Comparison of ENCODE assay signal across 2 cellular contexts in the genomic region with DNA sequence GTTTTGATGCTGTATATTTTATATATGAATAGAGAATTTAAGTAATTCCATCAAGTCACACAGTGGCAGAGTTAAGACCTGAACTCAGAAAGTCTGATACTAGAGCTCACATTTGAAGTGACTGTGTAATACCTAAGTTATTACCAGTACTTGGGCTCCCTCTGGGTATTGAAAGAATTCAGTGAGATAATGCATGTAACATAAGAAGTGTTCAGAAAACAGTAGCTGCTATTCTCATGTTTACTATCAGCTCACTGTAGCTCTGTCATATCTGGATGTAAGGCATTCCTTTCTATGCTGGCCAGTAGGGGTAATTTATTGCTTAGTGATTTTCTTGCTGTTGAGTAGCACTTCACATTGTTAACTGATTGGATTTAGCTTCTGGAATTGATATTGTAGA.
TF ChIP-seq lines count a peak whose summit lies in the region.

No MANE protein-coding gene starts in this region.

TF ChIP-seq in A549, 52 proteins besides CTCF, POLR2A, EP300 and RAD21 (continued from another document):
- TF ChIP-seq, protein P1, sequence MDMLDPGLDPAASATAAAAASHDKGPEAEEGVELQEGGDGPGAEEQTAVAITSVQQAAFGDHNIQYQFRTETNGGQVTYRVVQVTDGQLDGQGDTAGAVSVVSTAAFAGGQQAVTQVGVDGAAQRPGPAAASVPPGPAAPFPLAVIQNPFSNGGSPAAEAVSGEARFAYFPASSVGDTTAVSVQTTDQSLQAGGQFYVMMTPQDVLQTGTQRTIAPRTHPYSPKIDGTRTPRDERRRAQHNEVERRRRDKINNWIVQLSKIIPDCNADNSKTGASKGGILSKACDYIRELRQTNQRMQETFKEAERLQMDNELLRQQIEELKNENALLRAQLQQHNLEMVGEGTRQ (IDR thresholded peaks at IDR 0.05), result no peak
- TF ChIP-seq HOXB13 (CRISPR knock-in tag; IDR thresholded peaks at IDR 0.05; ENCODE audit: low read depth), result no peak
- no peak for TF ChIP-seq EHMT2 (IDR thresholded peaks at IDR 0.05; ENCODE audit: low read depth)
- no peak for TF ChIP-seq FOSL2 (IDR thresholded peaks at IDR 0.05)
- TF ChIP-seq FOSL2 (CRISPR knock-in tag; IDR thresholded peaks at IDR 0.05), result no peak
- no peak for TF ChIP-seq ZNF302 (CRISPR knock-in tag; IDR thresholded peaks at IDR 0.05)
- no peak for TF ChIP-seq RFX5 (IDR thresholded peaks at IDR 0.05)
- TF ChIP-seq SREBF2 (IDR thresholded peaks at IDR 0.05), result no peak
- TF ChIP-seq RCOR1 (IDR thresholded peaks at IDR 0.05; ENCODE audit: low read depth, low read length), result no peak
- TF ChIP-seq EHF (CRISPR knock-in tag; IDR thresholded peaks at IDR 0.05), result no peak
- no peak for TF ChIP-seq RARB (CRISPR knock-in tag; IDR thresholded peaks at IDR 0.05)
- TF ChIP-seq FOXS1 (CRISPR knock-in tag; IDR thresholded peaks at IDR 0.05), result no peak
- TF ChIP-seq, protein P2, sequence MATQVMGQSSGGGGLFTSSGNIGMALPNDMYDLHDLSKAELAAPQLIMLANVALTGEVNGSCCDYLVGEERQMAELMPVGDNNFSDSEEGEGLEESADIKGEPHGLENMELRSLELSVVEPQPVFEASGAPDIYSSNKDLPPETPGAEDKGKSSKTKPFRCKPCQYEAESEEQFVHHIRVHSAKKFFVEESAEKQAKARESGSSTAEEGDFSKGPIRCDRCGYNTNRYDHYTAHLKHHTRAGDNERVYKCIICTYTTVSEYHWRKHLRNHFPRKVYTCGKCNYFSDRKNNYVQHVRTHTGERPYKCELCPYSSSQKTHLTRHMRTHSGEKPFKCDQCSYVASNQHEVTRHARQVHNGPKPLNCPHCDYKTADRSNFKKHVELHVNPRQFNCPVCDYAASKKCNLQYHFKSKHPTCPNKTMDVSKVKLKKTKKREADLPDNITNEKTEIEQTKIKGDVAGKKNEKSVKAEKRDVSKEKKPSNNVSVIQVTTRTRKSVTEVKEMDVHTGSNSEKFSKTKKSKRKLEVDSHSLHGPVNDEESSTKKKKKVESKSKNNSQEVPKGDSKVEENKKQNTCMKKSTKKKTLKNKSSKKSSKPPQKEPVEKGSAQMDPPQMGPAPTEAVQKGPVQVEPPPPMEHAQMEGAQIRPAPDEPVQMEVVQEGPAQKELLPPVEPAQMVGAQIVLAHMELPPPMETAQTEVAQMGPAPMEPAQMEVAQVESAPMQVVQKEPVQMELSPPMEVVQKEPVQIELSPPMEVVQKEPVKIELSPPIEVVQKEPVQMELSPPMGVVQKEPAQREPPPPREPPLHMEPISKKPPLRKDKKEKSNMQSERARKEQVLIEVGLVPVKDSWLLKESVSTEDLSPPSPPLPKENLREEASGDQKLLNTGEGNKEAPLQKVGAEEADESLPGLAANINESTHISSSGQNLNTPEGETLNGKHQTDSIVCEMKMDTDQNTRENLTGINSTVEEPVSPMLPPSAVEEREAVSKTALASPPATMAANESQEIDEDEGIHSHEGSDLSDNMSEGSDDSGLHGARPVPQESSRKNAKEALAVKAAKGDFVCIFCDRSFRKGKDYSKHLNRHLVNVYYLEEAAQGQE (IDR thresholded peaks at IDR 0.05), result no peak
- TF ChIP-seq, protein P3, sequence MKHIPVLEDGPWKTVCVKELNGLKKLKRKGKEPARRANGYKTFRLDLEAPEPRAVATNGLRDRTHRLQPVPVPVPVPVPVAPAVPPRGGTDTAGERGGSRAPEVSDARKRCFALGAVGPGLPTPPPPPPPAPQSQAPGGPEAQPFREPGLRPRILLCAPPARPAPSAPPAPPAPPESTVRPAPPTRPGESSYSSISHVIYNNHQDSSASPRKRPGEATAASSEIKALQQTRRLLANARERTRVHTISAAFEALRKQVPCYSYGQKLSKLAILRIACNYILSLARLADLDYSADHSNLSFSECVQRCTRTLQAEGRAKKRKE (CRISPR knock-in tag; IDR thresholded peaks at IDR 0.05; ENCODE audit: low read depth), result no peak
- TF ChIP-seq CBX2 (IDR thresholded peaks at IDR 0.05; ENCODE audit: borderline replicate concordance, low read depth), result no peak
- no peak for TF ChIP-seq MAZ (IDR thresholded peaks at IDR 0.05; ENCODE audit: borderline replicate concordance, low read depth, low read length)

TF ChIP-seq in SK-N-SH treated with all-trans-retinoic acid at 6 μM for 48 hours, 23 proteins besides CTCF, POLR2A, EP300 and RAD21 (continued from another document):
- TF ChIP-seq, protein P4, sequence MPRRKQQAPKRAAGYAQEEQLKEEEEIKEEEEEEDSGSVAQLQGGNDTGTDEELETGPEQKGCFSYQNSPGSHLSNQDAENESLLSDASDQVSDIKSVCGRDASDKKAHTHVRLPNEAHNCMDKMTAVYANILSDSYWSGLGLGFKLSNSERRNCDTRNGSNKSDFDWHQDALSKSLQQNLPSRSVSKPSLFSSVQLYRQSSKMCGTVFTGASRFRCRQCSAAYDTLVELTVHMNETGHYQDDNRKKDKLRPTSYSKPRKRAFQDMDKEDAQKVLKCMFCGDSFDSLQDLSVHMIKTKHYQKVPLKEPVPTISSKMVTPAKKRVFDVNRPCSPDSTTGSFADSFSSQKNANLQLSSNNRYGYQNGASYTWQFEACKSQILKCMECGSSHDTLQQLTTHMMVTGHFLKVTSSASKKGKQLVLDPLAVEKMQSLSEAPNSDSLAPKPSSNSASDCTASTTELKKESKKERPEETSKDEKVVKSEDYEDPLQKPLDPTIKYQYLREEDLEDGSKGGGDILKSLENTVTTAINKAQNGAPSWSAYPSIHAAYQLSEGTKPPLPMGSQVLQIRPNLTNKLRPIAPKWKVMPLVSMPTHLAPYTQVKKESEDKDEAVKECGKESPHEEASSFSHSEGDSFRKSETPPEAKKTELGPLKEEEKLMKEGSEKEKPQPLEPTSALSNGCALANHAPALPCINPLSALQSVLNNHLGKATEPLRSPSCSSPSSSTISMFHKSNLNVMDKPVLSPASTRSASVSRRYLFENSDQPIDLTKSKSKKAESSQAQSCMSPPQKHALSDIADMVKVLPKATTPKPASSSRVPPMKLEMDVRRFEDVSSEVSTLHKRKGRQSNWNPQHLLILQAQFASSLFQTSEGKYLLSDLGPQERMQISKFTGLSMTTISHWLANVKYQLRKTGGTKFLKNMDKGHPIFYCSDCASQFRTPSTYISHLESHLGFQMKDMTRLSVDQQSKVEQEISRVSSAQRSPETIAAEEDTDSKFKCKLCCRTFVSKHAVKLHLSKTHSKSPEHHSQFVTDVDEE (CRISPR knock-in tag; IDR thresholded peaks at IDR 0.05), result no peak
- TF ChIP-seq, protein P5, sequence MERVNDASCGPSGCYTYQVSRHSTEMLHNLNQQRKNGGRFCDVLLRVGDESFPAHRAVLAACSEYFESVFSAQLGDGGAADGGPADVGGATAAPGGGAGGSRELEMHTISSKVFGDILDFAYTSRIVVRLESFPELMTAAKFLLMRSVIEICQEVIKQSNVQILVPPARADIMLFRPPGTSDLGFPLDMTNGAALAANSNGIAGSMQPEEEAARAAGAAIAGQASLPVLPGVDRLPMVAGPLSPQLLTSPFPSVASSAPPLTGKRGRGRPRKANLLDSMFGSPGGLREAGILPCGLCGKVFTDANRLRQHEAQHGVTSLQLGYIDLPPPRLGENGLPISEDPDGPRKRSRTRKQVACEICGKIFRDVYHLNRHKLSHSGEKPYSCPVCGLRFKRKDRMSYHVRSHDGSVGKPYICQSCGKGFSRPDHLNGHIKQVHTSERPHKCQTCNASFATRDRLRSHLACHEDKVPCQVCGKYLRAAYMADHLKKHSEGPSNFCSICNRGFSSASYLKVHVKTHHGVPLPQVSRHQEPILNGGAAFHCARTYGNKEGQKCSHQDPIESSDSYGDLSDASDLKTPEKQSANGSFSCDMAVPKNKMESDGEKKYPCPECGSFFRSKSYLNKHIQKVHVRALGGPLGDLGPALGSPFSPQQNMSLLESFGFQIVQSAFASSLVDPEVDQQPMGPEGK (CRISPR knock-in tag; IDR thresholded peaks at IDR 0.05; ENCODE audit: borderline replicate concordance), result no peak
- TF ChIP-seq, protein P6, sequence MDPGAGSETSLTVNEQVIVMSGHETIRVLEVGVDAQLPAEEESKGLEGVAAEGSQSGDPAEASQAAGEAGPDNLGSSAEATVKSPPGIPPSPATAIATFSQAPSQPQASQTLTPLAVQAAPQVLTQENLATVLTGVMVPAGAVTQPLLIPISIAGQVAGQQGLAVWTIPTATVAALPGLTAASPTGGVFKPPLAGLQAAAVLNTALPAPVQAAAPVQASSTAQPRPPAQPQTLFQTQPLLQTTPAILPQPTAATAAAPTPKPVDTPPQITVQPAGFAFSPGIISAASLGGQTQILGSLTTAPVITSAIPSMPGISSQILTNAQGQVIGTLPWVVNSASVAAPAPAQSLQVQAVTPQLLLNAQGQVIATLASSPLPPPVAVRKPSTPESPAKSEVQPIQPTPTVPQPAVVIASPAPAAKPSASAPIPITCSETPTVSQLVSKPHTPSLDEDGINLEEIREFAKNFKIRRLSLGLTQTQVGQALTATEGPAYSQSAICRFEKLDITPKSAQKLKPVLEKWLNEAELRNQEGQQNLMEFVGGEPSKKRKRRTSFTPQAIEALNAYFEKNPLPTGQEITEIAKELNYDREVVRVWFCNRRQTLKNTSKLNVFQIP (CRISPR knock-in tag; IDR thresholded peaks at IDR 0.05; ENCODE audit: borderline replicate concordance, low read depth), result no peak
- TF ChIP-seq OSR1 (CRISPR knock-in tag; IDR thresholded peaks at IDR 0.05), result no peak
- TF ChIP-seq ZNF8 (CRISPR knock-in tag; IDR thresholded peaks at IDR 0.05), result no peak
- no peak for TF ChIP-seq TCF4 (CRISPR knock-in tag; IDR thresholded peaks at IDR 0.05; ENCODE audit: borderline replicate concordance)
- TF ChIP-seq, protein P7, sequence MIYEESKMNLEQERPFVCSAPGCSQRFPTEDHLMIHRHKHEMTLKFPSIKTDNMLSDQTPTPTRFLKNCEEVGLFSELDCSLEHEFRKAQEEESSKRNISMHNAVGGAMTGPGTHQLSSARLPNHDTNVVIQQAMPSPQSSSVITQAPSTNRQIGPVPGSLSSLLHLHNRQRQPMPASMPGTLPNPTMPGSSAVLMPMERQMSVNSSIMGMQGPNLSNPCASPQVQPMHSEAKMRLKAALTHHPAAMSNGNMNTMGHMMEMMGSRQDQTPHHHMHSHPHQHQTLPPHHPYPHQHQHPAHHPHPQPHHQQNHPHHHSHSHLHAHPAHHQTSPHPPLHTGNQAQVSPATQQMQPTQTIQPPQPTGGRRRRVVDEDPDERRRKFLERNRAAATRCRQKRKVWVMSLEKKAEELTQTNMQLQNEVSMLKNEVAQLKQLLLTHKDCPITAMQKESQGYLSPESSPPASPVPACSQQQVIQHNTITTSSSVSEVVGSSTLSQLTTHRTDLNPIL (CRISPR knock-in tag; IDR thresholded peaks at IDR 0.05; ENCODE audit: low read depth), result no peak
- TF ChIP-seq RARB (CRISPR knock-in tag; IDR thresholded peaks at IDR 0.05), result no peak
- no peak for TF ChIP-seq ZFP3 (CRISPR knock-in tag; IDR thresholded peaks at IDR 0.05)
- no peak for TF ChIP-seq ARNTL (CRISPR knock-in tag; IDR thresholded peaks at IDR 0.05; ENCODE audit: borderline replicate concordance, low read depth)
- no peak for TF ChIP-seq TOX (CRISPR knock-in tag; IDR thresholded peaks at IDR 0.05; ENCODE audit: borderline replicate concordance)
- TF ChIP-seq BACH2 (CRISPR knock-in tag; IDR thresholded peaks at IDR 0.05; ENCODE audit: borderline replicate concordance), result no peak
- TF ChIP-seq ZFP30 (CRISPR knock-in tag; IDR thresholded peaks at IDR 0.05), result no peak
- no peak for TF ChIP-seq ZNF70 (CRISPR knock-in tag; IDR thresholded peaks at IDR 0.05)
- TF ChIP-seq ZC3H10 (CRISPR knock-in tag; IDR thresholded peaks at IDR 0.05), result no peak
- no peak for TF ChIP-seq PPARA (CRISPR knock-in tag; IDR thresholded peaks at IDR 0.05; ENCODE audit: borderline replicate concordance)
